26 cellular contexts compared by ENCODE assay signal in genomic region chr3:130091958-130092357, GRCh38. TPM values are rescaled to one million over a fixed set of nuclear protein-coding genes. Genes with fewer than 3 reads are reported as not detected.
"Had no signal": no experiment of that assay in that cellular context is flagged by ENCODE, and none has a peak within 500 bp of the region (broad histone marks: within the 10 kb centered on the region; RNA-seq: fewer than 3 reads in every experiment).

No MANE protein-coding gene starts in this region.

- H3K4me3 Mint-ChIP-seq: IgD-negative memory B cell had no signal

- H3K4me1 ChIP-seq: SJSA1 had no signal

- ATAC-seq: K562 had no signal

- DNase-seq: Kasumi-1, MM.1S, NCI-H1092 treated with DMSO at 0.1 percent for 48 hours, NCI-H1436, NCI-H187, NCI-H2029, NCI-H2081 treated with DMSO at 0.1 percent for 48 hours, NCI-H2171, NCI-H226, NCI-H446, NCI-H510A, NCI-H524 treated with DMSO at 0.1 percent for 48 hours, NCI-H69, NCI-H774, Right ventricle myocardium superior, RPMI8226, SIG-M5 had no signal

- H3K9me3 ChIP-seq: SJSA1 had no signal

- H3K27me3 Mint-ChIP-seq: IgD-negative memory B cell had no signal

- H3K27me3 ChIP-seq: SJSA1 had no signal

- H3K9ac ChIP-seq: KMS-11 had no signal

- H3K36me3 Mint-ChIP-seq: IgD-negative memory B cell had no signal

- H3K27ac Mint-ChIP-seq: IgD-negative memory B cell had no signal

- H3K4me2 ChIP-seq: KMS-11 had no signal

- H3K9me3 Mint-ChIP-seq: IgD-negative memory B cell had no signal

- FAIRE-seq: HTR-8/SVneo, K562, RCC 7860 had no signal

- H3K36me3 ChIP-seq: SJSA1 had no signal

- H3K27ac ChIP-seq: HL-60, SJSA1, SK-N-MC had no signal

- H3K4me3 ChIP-seq: K562, SJSA1, SK-N-MC had no signal

RNA-seq across cellular contexts. Expression of gene ALG1L2, which starts 10.3 kb away (rescaled TPM):
- total RNA-seq: M059J had no signal
